Comparison of ENCODE assay signal across 21 cellular contexts in the genomic region with DNA sequence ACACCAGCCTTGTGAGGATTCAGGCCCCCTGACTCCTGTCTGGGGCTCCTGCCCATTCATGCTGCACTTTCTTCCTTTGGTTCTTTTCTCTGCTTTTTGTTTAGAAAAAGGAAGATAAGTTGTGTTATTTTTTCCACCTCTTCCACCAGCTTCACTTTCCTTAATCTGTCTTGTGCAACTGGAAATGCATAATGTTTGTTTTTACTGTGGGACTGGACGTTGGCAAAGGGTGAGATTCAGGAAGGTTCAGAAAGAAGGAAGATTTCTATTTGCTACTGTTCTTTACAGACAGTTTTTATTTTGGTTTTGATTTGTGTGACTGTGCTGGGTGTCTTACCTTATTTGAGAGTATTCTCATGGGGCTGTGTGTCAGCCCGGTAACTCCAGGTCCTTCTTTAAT. TPM values are rescaled to one million over a fixed set of nuclear protein-coding genes. Genes with fewer than 3 reads are reported as not detected.
DNase-seq lines count a peak whose midpoint lies in the region; ATAC-seq and TF ChIP-seq lines count a peak whose summit lies in the region.
"Had no signal": no experiment of that assay in that cellular context is flagged by ENCODE, and none has a peak within 500 bp of the region (broad histone marks: within the 10 kb centered on the region; RNA-seq: fewer than 3 reads in every experiment).

No MANE protein-coding gene starts in this region.

- H3K27ac ChIP-seq in H9 (ENCODE audit: insufficient read length, low read depth, low read length), result no peak overlapping the region
- peak overlapping the region; percentile 54 for H3K27ac ChIP-seq in VCaP
- H3K27ac ChIP-seq: C4-2B, PC-9, RWPE1, SJCRH30 had no signal

- H3K79me1 ChIP-seq in H9 (ENCODE audit: insufficient read depth, low read depth, low read length, poor library complexity, severe bottlenecking), result no peaks in the 10 kb centered on the region

- H3K9ac ChIP-seq in H9 (ENCODE audit: extremely low read depth, insufficient read length, low read length), result no peak overlapping the region

- no peak overlapping the region for H2BK15ac ChIP-seq in H9 (ENCODE audit: low read depth, low read length)

- no peak overlapping the region for H3K23ac ChIP-seq in H9 (ENCODE audit: insufficient read length, low read depth, low read length)

- no peaks in the 10 kb centered on the region for H4K20me1 ChIP-seq in H9 (ENCODE audit: control insufficient read depth, insufficient read depth, insufficient read length)

- no peak for TF ChIP-seq CTCF in H9 (conservative IDR thresholded peaks at IDR 0.05)
- TF ChIP-seq CTCF in VCaP (conservative IDR thresholded peaks at IDR 0.05), result no peak
- TF ChIP-seq CTCF in choroid plexus epithelial cell (conservative IDR thresholded peaks at IDR 0.05; ENCODE audit: low read depth, low read length), result no peak

- WGBS in H9 (ENCODE audit: extremely low coverage, insufficient read length, low lambda C conversion rate), result no CpG with 5 or more reads among the region's 2 CpGs

- H3K27ac Mint-ChIP-seq in H9 (peak overlapping the region in 2 of 3 experiments; percentile 20 to 50; a peak in 3 of 7 replicates), naive B cell (peak overlapping the region in 4 of 6 donors; percentile 30 to 66 (median 34))

- peaks cover 3% of the 10 kb centered on the region; the same call in 1 of the 2 replicates for H3K4me1 ChIP-seq in H9 (ENCODE audit: insufficient read depth, low read length)

- H2BK12ac ChIP-seq in H9 (ENCODE audit: insufficient read length, low read depth, low read length), result no peak overlapping the region

- H3K4me3 Mint-ChIP-seq in H9 (no peak overlapping the region), naive B cell (no peak overlapping the region)

- H3K14ac ChIP-seq in H9 (ENCODE audit: insufficient read depth, low read length), result no peak overlapping the region

- no peak for ATAC-seq in naive B cell (ENCODE audit: low read depth in 2 of 2)
- ATAC-seq: GM12878 had no signal

- H3K4me1 Mint-ChIP-seq in H9 (peaks cover 39 to 45% of the 10 kb centered on the region in 2 experiments), naive B cell (peaks cover 14 to 27% (median 16%) of the 10 kb centered on the region in 3 donors)

- no peak overlapping the region for H3K18ac ChIP-seq in H9 (ENCODE audit: insufficient read length, low read depth, low read length)

- H3K56ac ChIP-seq in H9 (ENCODE audit: insufficient read length, low read depth, low read length), result no peak overlapping the region

- no peak overlapping the region for H2BK5ac ChIP-seq in H9 (ENCODE audit: insufficient read length, low read length)

- no peak overlapping the region for H2BK120ac ChIP-seq in H9 (ENCODE audit: low read depth, low read length, poor library complexity, severe bottlenecking)

- H2AFZ ChIP-seq in H9 (ENCODE audit: low read length), result no peak overlapping the region
- H2AFZ ChIP-seq: PC-9 had no signal

- no peak overlapping the region for H3K4me3 ChIP-seq in choroid plexus epithelial cell (ENCODE audit: low read depth, low read length)
- H3K4me3 ChIP-seq: GM12878, PC-9, SJCRH30 had no signal

- no peak overlapping the region for H3T11ph ChIP-seq in H9 (ENCODE audit: low read length)

- no peak overlapping the region for H2BK20ac ChIP-seq in H9 (ENCODE audit: low read depth, low read length, poor library complexity, severe bottlenecking)

- no peak overlapping the region for H3K4ac ChIP-seq in H9 (ENCODE audit: low read depth, low read length)

- H3K23me2 ChIP-seq in H9 (ENCODE audit: insufficient read length, low read depth, low read length, poor library complexity, severe bottlenecking), result no peaks in the 10 kb centered on the region

- no peaks in the 10 kb centered on the region for H3K9me3 Mint-ChIP-seq in H9
- peaks cover 0 to 1% (median 0%) of the 10 kb centered on the region in 7 donors for H3K9me3 Mint-ChIP-seq in naive B cell

- no peak overlapping the region for H4K8ac ChIP-seq in H9 (replicated peaks; ENCODE audit: insufficient read length, low read depth, low read length)

- H3K36me3 Mint-ChIP-seq in H9 (ENCODE audit: insufficient read depth in 1 of 3, low read depth in 3 of 3) (peaks cover 1 to 6% (median 4%) of the 10 kb centered on the region in 3 experiments; a peak in 4 of 7 replicates), naive B cell (peaks cover 28 to 29% of the 10 kb centered on the region in 2 donors)

- no peak overlapping the region for H3K4me2 ChIP-seq in H9 (ENCODE audit: insufficient read depth, insufficient read length, low read length)
- H3K4me2 ChIP-seq: PC-9 had no signal

- no peaks in the 10 kb centered on the region for H3K27me3 ChIP-seq in H9 (ENCODE audit: insufficient read depth, low read length)
- H3K27me3 ChIP-seq: SJCRH30 had no signal

- H3K27me3 Mint-ChIP-seq in H9 (ENCODE audit: low read depth) (no peaks in the 10 kb centered on the region), naive B cell (no peaks in the 10 kb centered on the region)

- no peaks in the 10 kb centered on the region for H3K9me3 ChIP-seq in H9 (ENCODE audit: control insufficient read depth, low read depth, low read length)
- H3K9me3 ChIP-seq: SJCRH30 had no signal

- no peaks in the 10 kb centered on the region for H3K79me2 ChIP-seq in H9 (ENCODE audit: insufficient read depth, low read length)

- DNase-seq in H9 (no peak), choroid plexus epithelial cell (ENCODE audit: low read depth) (peak; percentile 51), naive B cell (no peak), NOMO-1 treated with DMSO at 0.1 percent for 48 hours (lab: John Stamatoyannopoulos, UW; ENCODE audit: unreplicated experiment) (no peak), kidney glomerular epithelial cell (lab: John Stamatoyannopoulos, UW) (no peak), NCI-H1694 (lab: John Stamatoyannopoulos, UW) (no peak)
- no peak for DNase-seq in activated CD4-positive, alpha-beta T cell treated with anti-CD3 and anti-CD28 coated beads, Interleukin-2, amount 50 U/mL, for 48 hours
- DNase-seq: ACHN, COR-L47, KBM-7, NCI-H1417 treated with DMSO at 0.1 percent for 48 hours, NCI-H1930, NCI-H226, NCI-H524, NCI-H82, PC-9, SJCRH30 had no signal

- no peak overlapping the region for H4K91ac ChIP-seq in H9 (ENCODE audit: insufficient read length, low read depth, low read length)

- H2AK5ac ChIP-seq in H9 (ENCODE audit: insufficient read length, low read length), result no peak overlapping the region

- no peak overlapping the region for H4K5ac ChIP-seq in H9 (ENCODE audit: insufficient read length, low read depth, low read length)

RNA-seq across cellular contexts. Expression of a gene that starts 32.5 kb away (rescaled TPM):
- total RNA-seq in H9 (2021), result 23.0 and 24.9 TPM in 2 replicates
- 10 to 100 TPM; 30.6 to 63.5 (median 49.6) TPM for polyA plus RNA-seq in naive B cell (ENCODE audit: low read depth in 6 of 6)
